ENCODE assay signal across 8 cellular contexts in the genomic region with DNA sequence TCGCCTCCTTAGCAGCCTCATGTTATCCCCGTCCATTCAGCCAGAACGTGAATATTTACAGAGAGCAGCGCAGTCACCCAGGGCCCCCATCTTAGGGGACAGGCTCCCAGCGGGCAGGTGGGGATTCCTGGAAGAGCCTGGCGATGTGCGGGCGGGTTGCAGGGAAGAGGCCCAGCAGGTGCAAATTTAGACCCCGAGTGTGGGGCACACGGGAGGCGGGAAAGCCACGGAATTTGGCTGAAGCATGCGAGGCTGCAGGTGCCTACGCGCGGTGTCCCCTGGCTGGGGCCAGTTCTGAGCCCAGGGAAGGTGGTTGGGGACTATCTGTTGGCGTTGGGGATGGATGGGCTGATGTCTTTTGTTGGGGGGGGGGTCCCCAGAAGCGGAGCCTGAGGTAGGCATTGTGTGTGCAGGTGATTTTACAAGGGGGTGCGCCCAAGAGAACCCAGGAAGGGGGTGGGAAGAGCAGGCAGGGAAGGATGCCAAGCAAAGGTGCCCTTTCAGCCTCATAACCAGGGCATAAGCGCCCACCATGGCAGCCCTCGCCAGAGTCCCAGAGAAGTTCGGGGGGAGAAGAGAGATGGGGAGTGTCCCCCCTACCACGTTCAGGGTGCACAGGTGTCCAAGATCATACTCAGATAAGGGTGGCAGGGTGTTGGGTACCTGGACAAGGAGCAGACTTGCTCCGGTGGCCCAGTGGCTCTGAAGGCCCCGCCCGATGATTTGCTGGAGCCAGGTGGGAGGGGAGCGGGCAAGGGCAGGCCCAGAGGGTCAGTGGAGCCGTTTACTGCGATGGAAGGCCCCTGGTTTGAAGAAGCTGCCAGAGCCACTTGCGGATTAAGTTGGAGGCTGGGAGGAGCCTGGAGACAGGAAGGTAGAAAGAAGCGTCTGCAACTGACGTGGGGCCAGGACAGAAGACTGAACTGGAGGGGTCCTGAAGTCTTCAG. TPM values are rescaled to one million over a fixed set of nuclear protein-coding genes. Genes with fewer than 3 reads are reported as not detected.
A peak's percentile ranks its signal among the peaks of the same experiment; 100 is the strongest.
DNase-seq lines count a peak whose midpoint lies in the region; ATAC-seq and TF ChIP-seq lines count a peak whose summit lies in the region.

No MANE protein-coding gene starts in this region.

- H3K27ac ChIP-seq in left lung (peak overlapping the region in 1 of 2 donors; percentile 98), temporal lobe (ENCODE audit: low read depth, low read length) (peak overlapping the region; percentile 97)

- DNase-seq in T-helper 2 cell treated with Interferon-gamma antibody and Interleukin-4, amounts not matched to agents 5 μg/mL and 100 μg/mL, for 36 hours (ENCODE audit: low spot score), result no peak
- DNase-seq in T-helper 2 cell (no peak), left lung (no peak), SIG-M5 (lab: John Stamatoyannopoulos, UW) (no peak)
- DNase-seq in activated naive CD8-positive, alpha-beta T cell treated with anti-CD3 and anti-CD28 coated beads, Interleukin-2, amount 10 ng/mL, durations not matched to agents 7 days and 5 days, result no peak

- peak overlapping the region; percentile 98 to 100 for H3K4me3 ChIP-seq in left lung

- H3K36me3 Mint-ChIP-seq in T-helper 2 cell treated with Interferon-gamma antibody and Interleukin-4, amounts not matched to agents 5 μg/mL and 100 μg/mL, for 36 hours (ENCODE audit: low read depth), result peaks cover 16% of the 10 kb centered on the region
- peaks cover 3% of the 10 kb centered on the region for H3K36me3 Mint-ChIP-seq in activated naive CD8-positive, alpha-beta T cell treated with anti-CD3 and anti-CD28 coated beads, Interleukin-2, amount 10 ng/mL, durations not matched to agents 7 days and 5 days

- peak overlapping the region; percentile 80 for H3K27ac Mint-ChIP-seq in T-helper 2 cell treated with Interferon-gamma antibody and Interleukin-4, amounts not matched to agents 5 μg/mL and 100 μg/mL, for 36 hours
- peak overlapping the region; percentile 99 for H3K27ac Mint-ChIP-seq in activated naive CD8-positive, alpha-beta T cell treated with anti-CD3 and anti-CD28 coated beads, Interleukin-2, amount 10 ng/mL, durations not matched to agents 7 days and 5 days

- H3K36me3 ChIP-seq in left lung, result peaks cover 0 to 8% of the 10 kb centered on the region in 2 donors

- H3K9me3 ChIP-seq in left lung, result no peaks in the 10 kb centered on the region

- no peak for TF ChIP-seq CTCF in left lung (IDR thresholded peaks at IDR 0.05)

- peaks cover 9 to 45% of the 10 kb centered on the region in 2 donors for H3K4me1 ChIP-seq in left lung

- H3K4me1 Mint-ChIP-seq in T-helper 2 cell treated with Interferon-gamma antibody and Interleukin-4, amounts not matched to agents 5 μg/mL and 100 μg/mL, for 36 hours (ENCODE audit: low read depth), result peaks cover 35% of the 10 kb centered on the region
- H3K4me1 Mint-ChIP-seq in activated naive CD8-positive, alpha-beta T cell treated with anti-CD3 and anti-CD28 coated beads, Interleukin-2, amount 10 ng/mL, durations not matched to agents 7 days and 5 days, result peaks cover 26% of the 10 kb centered on the region

- H3K9me3 Mint-ChIP-seq in T-helper 2 cell treated with Interferon-gamma antibody and Interleukin-4, amounts not matched to agents 5 μg/mL and 100 μg/mL, for 36 hours, result no peaks in the 10 kb centered on the region
- no peaks in the 10 kb centered on the region for H3K9me3 Mint-ChIP-seq in activated naive CD8-positive, alpha-beta T cell treated with anti-CD3 and anti-CD28 coated beads, Interleukin-2, amount 10 ng/mL, durations not matched to agents 7 days and 5 days

- intact Hi-C loops in left lung (cut with DNase I), result no loop called here

- ATAC-seq in activated naive CD8-positive, alpha-beta T cell treated with anti-CD3 and anti-CD28 coated beads, Interleukin-2, amount 10 ng/mL, durations not matched to agents 7 days and 5 days (ENCODE audit: low read depth), result no peak
- ATAC-seq in left lung (no peak), HG03571 (IDR thresholded peaks at IDR 0.05; ENCODE audit: unreplicated experiment) (no peak), HG02798 (IDR thresholded peaks at IDR 0.05; ENCODE audit: poor library complexity, unreplicated experiment) (no peak)

- POLR2A ChIA-PET in activated naive CD8-positive, alpha-beta T cell treated with anti-CD3 and anti-CD28 coated beads, Interleukin-2, amount 10 ng/mL, durations not matched to agents 7 days and 5 days (lab: Charles Lee), result interaction anchor here (1.4 to 3.9 kb wide), 3 partner anchors 23 to 165 kb away, joined by 5 to 78 read pairs (median 11); partner anchors contain the start of genes BSG and CDC34

- H3K27me3 ChIP-seq in left lung, result no peaks in the 10 kb centered on the region

- H3K4me3 Mint-ChIP-seq in T-helper 2 cell treated with Interferon-gamma antibody and Interleukin-4, amounts not matched to agents 5 μg/mL and 100 μg/mL, for 36 hours, result peak overlapping the region; percentile 89
- H3K4me3 Mint-ChIP-seq in activated naive CD8-positive, alpha-beta T cell treated with anti-CD3 and anti-CD28 coated beads, Interleukin-2, amount 10 ng/mL, durations not matched to agents 7 days and 5 days, result peak overlapping the region; percentile 96

- H3K27me3 Mint-ChIP-seq in T-helper 2 cell treated with Interferon-gamma antibody and Interleukin-4, amounts not matched to agents 5 μg/mL and 100 μg/mL, for 36 hours (ENCODE audit: low read depth), result no peaks in the 10 kb centered on the region
- no peaks in the 10 kb centered on the region for H3K27me3 Mint-ChIP-seq in activated naive CD8-positive, alpha-beta T cell treated with anti-CD3 and anti-CD28 coated beads, Interleukin-2, amount 10 ng/mL, durations not matched to agents 7 days and 5 days

RNA-seq across cellular contexts. Expression of gene TPGS1, which starts 1.2 kb away (rescaled TPM):
- 10 to 100 TPM; 27.0 to 27.2 TPM for total RNA-seq in activated naive CD8-positive, alpha-beta T cell treated with anti-CD3 and anti-CD28 coated beads, Interleukin-2, amount 10 ng/mL, durations not matched to agents 7 days and 5 days
- total RNA-seq in left lung (10 to 100 TPM; 18.0 to 18.2 TPM), temporal lobe (12.8 TPM)

RNA-seq across cellular contexts. Expression of gene MADCAM1, which starts 12.2 kb away (rescaled TPM):
- 1 to 10 TPM in 1 of 2 experiments, under 1 TPM in 1; 0.44 to 1.0 TPM for total RNA-seq in activated naive CD8-positive, alpha-beta T cell treated with anti-CD3 and anti-CD28 coated beads, Interleukin-2, amount 10 ng/mL, durations not matched to agents 7 days and 5 days
- under 1 TPM in 1 of 2 donors, not detected in 1; 0.52 TPM for total RNA-seq in left lung
- 0.74 TPM for total RNA-seq in temporal lobe

RNA-seq across cellular contexts. Expression of gene CDC34, which starts 23.1 kb away (rescaled TPM):
- total RNA-seq in activated naive CD8-positive, alpha-beta T cell treated with anti-CD3 and anti-CD28 coated beads, Interleukin-2, amount 10 ng/mL, durations not matched to agents 7 days and 5 days, result 10 to 100 TPM; 49.2 to 51.5 TPM
- total RNA-seq in left lung (10 to 100 TPM; 50.9 to 55.5 TPM), temporal lobe (36.4 TPM)

RNA-seq across cellular contexts. Expression of gene GZMM, which starts 35.4 kb away (rescaled TPM):
- 10 to 100 TPM; 81.5 to 84.5 TPM for total RNA-seq in activated naive CD8-positive, alpha-beta T cell treated with anti-CD3 and anti-CD28 coated beads, Interleukin-2, amount 10 ng/mL, durations not matched to agents 7 days and 5 days
- total RNA-seq in left lung (1 to 10 TPM; 1.4 TPM), temporal lobe (not detected)

RNA-seq across cellular contexts. Expression of gene SHC2, which starts 47.6 kb away (rescaled TPM):
- under 1 TPM; 0.40 to 0.53 TPM for total RNA-seq in activated naive CD8-positive, alpha-beta T cell treated with anti-CD3 and anti-CD28 coated beads, Interleukin-2, amount 10 ng/mL, durations not matched to agents 7 days and 5 days
- total RNA-seq in left lung (10 to 100 TPM; 16.8 to 34.5 TPM), temporal lobe (8.9 TPM)
